Comparison of ENCODE assay signal across 14 cellular contexts in genomic region chr1:25023826-25024225, GRCh38.
A peak's percentile ranks its signal among the peaks of the same experiment; 100 is the strongest.
DNase-seq lines count a peak whose midpoint lies in the region; TF ChIP-seq lines count a peak whose summit lies in the region.
"Had no signal": no experiment of that assay in that cellular context is flagged by ENCODE, and none has a peak within 500 bp of the region (broad histone marks: within the 10 kb centered on the region; RNA-seq: fewer than 3 reads in every experiment).

No MANE protein-coding gene starts in this region.

- 75 to 87% (median 83%) methylated on average over 5 of the region's 5 CpGs for WGBS in stomach, 5 donors

- no peaks in the 10 kb centered on the region for H3K27me3 Mint-ChIP-seq in activated naive CD4-positive, alpha-beta T cell treated with anti-CD3 and anti-CD28 coated beads, Interleukin-2, amount 50 U/mL, for 24 hours
- no peaks in the 10 kb centered on the region for H3K27me3 Mint-ChIP-seq in activated CD4-positive, alpha-beta memory T cell treated with anti-CD3 and anti-CD28 coated beads, Interleukin-2, amount 10 ng/mL, durations not matched to agents 7 days and 5 days
- peaks cover 10 to 15% (median 10%) of the 10 kb centered on the region in 3 donors for H3K27me3 Mint-ChIP-seq in immature natural killer cell (ENCODE audit: low read depth in 3 of 3)

- no peak for DNase-seq in activated naive CD4-positive, alpha-beta T cell treated with Interleukin-2 at 50 U/mL for 16 hours
- no peak for DNase-seq in activated CD4-positive, alpha-beta memory T cell treated with anti-CD3 and anti-CD28 coated beads, Interleukin-2, amount 10 ng/mL, durations not matched to agents 7 days and 5 days
- DNase-seq in immature natural killer cell (no peak), stomach (no peak), GM19240 (ENCODE audit: insufficient read length, low spot score) (no peak), GF-D8 (lab: John Stamatoyannopoulos, UW) (no peak), GM10266 (ENCODE audit: extremely low spot score) (no peak)
- DNase-seq: NCI-H2029; NCI-H748 treated with DMSO at 0.1 percent for 48 hours; stimulated activated CD4-positive, alpha-beta T cell treated with anti-CD3 and anti-CD28 coated beads, Interleukin-2, amount 100 ng/mL, for 24 hours had no signal

- H3K4me1 Mint-ChIP-seq in activated naive CD4-positive, alpha-beta T cell treated with anti-CD3 and anti-CD28 coated beads, Interleukin-2, amount 50 U/mL, for 24 hours, result peaks cover 79% of the 10 kb centered on the region
- peaks cover 96% of the 10 kb centered on the region for H3K4me1 Mint-ChIP-seq in activated CD4-positive, alpha-beta memory T cell treated with anti-CD3 and anti-CD28 coated beads, Interleukin-2, amount 10 ng/mL, durations not matched to agents 7 days and 5 days
- peaks cover 72 to 89% of the 10 kb centered on the region in 2 donors for H3K4me1 Mint-ChIP-seq in immature natural killer cell

- no peaks in the 10 kb centered on the region for H3K9me3 ChIP-seq in stomach
- H3K9me3 ChIP-seq: SJSA1 had no signal

- no peak for TF ChIP-seq EP300 in stomach (IDR thresholded peaks at IDR 0.05)

- peak overlapping the region; percentile 72 for H3K4me3 Mint-ChIP-seq in activated naive CD4-positive, alpha-beta T cell treated with anti-CD3 and anti-CD28 coated beads, Interleukin-2, amount 50 U/mL, for 24 hours
- peak overlapping the region; percentile 73 for H3K4me3 Mint-ChIP-seq in activated CD4-positive, alpha-beta memory T cell treated with anti-CD3 and anti-CD28 coated beads, Interleukin-2, amount 10 ng/mL, durations not matched to agents 7 days and 5 days
- peak overlapping the region; percentile 69 to 79 (median 73) for H3K4me3 Mint-ChIP-seq in immature natural killer cell
- H3K4me3 Mint-ChIP-seq: WTC11 had no signal

- H3K36me3 Mint-ChIP-seq in activated naive CD4-positive, alpha-beta T cell treated with anti-CD3 and anti-CD28 coated beads, Interleukin-2, amount 50 U/mL, for 24 hours, result no peaks in the 10 kb centered on the region
- H3K36me3 Mint-ChIP-seq in activated CD4-positive, alpha-beta memory T cell treated with anti-CD3 and anti-CD28 coated beads, Interleukin-2, amount 10 ng/mL, durations not matched to agents 7 days and 5 days (ENCODE audit: low read depth), result no peaks in the 10 kb centered on the region
- H3K36me3 Mint-ChIP-seq in immature natural killer cell, result no peaks in the 10 kb centered on the region
- H3K36me3 Mint-ChIP-seq: WTC11 had no signal

- TF ChIP-seq CTCF in stomach (IDR thresholded peaks at IDR 0.05) (no peak), GM10266 (IDR thresholded peaks at IDR 0.05; ENCODE audit: control insufficient read depth, insufficient read depth, low read depth, missing control alignments) (no peak)

- H3K27ac Mint-ChIP-seq in activated naive CD4-positive, alpha-beta T cell treated with anti-CD3 and anti-CD28 coated beads, Interleukin-2, amount 50 U/mL, for 24 hours, result peak overlapping the region; percentile 97
- H3K27ac Mint-ChIP-seq in activated CD4-positive, alpha-beta memory T cell treated with anti-CD3 and anti-CD28 coated beads, Interleukin-2, amount 10 ng/mL, durations not matched to agents 7 days and 5 days, result peak overlapping the region; percentile 97
- peak overlapping the region; percentile 95 to 100 (median 98) for H3K27ac Mint-ChIP-seq in immature natural killer cell
- H3K27ac Mint-ChIP-seq: WTC11 had no signal

- no peaks in the 10 kb centered on the region for H3K36me3 ChIP-seq in stomach
- H3K36me3 ChIP-seq: SJSA1 had no signal

- intact Hi-C loops in stomach (cut with DNase I; ENCODE audit: low total_unique reads), result no loop called here

- H3K27ac ChIP-seq in stomach, result peak overlapping the region in 4 of 5 donors; percentile 21 to 84 (median 75)
- H3K27ac ChIP-seq: coronary artery had no signal

- POLR2A ChIA-PET in activated CD4-positive, alpha-beta memory T cell treated with anti-CD3 and anti-CD28 coated beads, Interleukin-2, amount 10 ng/mL, durations not matched to agents 7 days and 5 days (lab: Charles Lee), result interaction anchor here (1.0 to 5.1 kb wide), 10 partner anchors 11 to 209 kb away, joined by 3 to 93 read pairs (median 18); partner anchors contain the start of genes RUNX3 and SYF2

- no peaks in the 10 kb centered on the region for H3K9me3 Mint-ChIP-seq in activated naive CD4-positive, alpha-beta T cell treated with anti-CD3 and anti-CD28 coated beads, Interleukin-2, amount 50 U/mL, for 24 hours
- H3K9me3 Mint-ChIP-seq in activated CD4-positive, alpha-beta memory T cell treated with anti-CD3 and anti-CD28 coated beads, Interleukin-2, amount 10 ng/mL, durations not matched to agents 7 days and 5 days, result peaks cover 2% of the 10 kb centered on the region
- no peaks in the 10 kb centered on the region for H3K9me3 Mint-ChIP-seq in immature natural killer cell

- CTCF ChIA-PET in activated CD4-positive, alpha-beta memory T cell treated with anti-CD3 and anti-CD28 coated beads, Interleukin-2, amount 10 ng/mL, durations not matched to agents 7 days and 5 days (lab: Charles Lee), result interaction anchor here (2.1 to 7.5 kb wide), 3 partner anchors 12 to 60 kb away, joined by 8 to 78 read pairs (median 36); no protein-coding TSS in a partner anchor

- H3K4me1 ChIP-seq in stomach, result peaks cover 0 to 41% (median 0%) of the 10 kb centered on the region in 4 donors

- peaks cover 0 to 16% (median 5%) of the 10 kb centered on the region in 3 donors for H3K27me3 ChIP-seq in stomach
- H3K27me3 ChIP-seq: SJSA1 had no signal

- no peak overlapping the region for H3K4me3 ChIP-seq in stomach
- H3K4me3 ChIP-seq: coronary artery, SJSA1 had no signal

- TF ChIP-seq POLR2A in stomach (IDR thresholded peaks at IDR 0.05), result no peak
